ENCODE assay signal across 8 cellular contexts in genomic region chr1:28370220-28371010, GRCh38. TPM values are rescaled to one million over a fixed set of nuclear protein-coding genes. Genes with fewer than 3 reads are reported as not detected.
A peak's percentile ranks its signal among the peaks of the same experiment; 100 is the strongest.
DNase-seq lines count a peak whose midpoint lies in the region; ATAC-seq lines count a peak whose summit lies in the region.

No MANE protein-coding gene starts in this region.

- POLR2A ChIA-PET in CD8-positive, alpha-beta memory T cell (lab: Charles Lee), result interaction anchor here (0.6 kb wide), 1 partner anchor 1573 kb away, joined by 5 read pairs; no protein-coding TSS in a partner anchor

- peak overlapping the region; percentile 82 for H3K27ac ChIP-seq in CD8-positive, alpha-beta memory T cell (ENCODE audit: low read depth, low read length)
- H3K27ac ChIP-seq in aorta (ENCODE audit: low read depth in 1 of 2, low read length in 2 of 2), result peak overlapping the region in 1 of 2 donors; percentile 81

- no peaks in the 10 kb centered on the region for H3K36me3 ChIP-seq in CD8-positive, alpha-beta memory T cell (ENCODE audit: insufficient read depth, low read length)
- H3K36me3 ChIP-seq in aorta (ENCODE audit: control insufficient read depth in 1 of 2, insufficient read depth in 2 of 2, low read length in 1 of 2), result no peaks in the 10 kb centered on the region

- peaks cover 39 to 50% (median 41%) of the 10 kb centered on the region in 3 donors for H3K4me1 Mint-ChIP-seq in CD8-positive, alpha-beta memory T cell
- peaks cover 10 to 36% (median 33%) of the 10 kb centered on the region in 3 donors for H3K4me1 Mint-ChIP-seq in naive B cell

- WGBS in aorta, 2 donors, result 26 to 28% methylated on average over 32 of the region's 32 CpGs

- H3K27me3 Mint-ChIP-seq in CD8-positive, alpha-beta memory T cell, result no peaks in the 10 kb centered on the region
- no peaks in the 10 kb centered on the region for H3K27me3 Mint-ChIP-seq in naive B cell

- no peaks in the 10 kb centered on the region for H3K27me3 ChIP-seq in CD8-positive, alpha-beta memory T cell (ENCODE audit: insufficient read depth, low read length, poor library complexity, severe bottlenecking)
- H3K27me3 ChIP-seq in aorta (ENCODE audit: control insufficient read depth in 1 of 2, insufficient read depth in 2 of 2, low read length in 1 of 2), result no peaks in the 10 kb centered on the region

- peak in 1 of 5 donors; percentile 6 for DNase-seq in CD8-positive, alpha-beta memory T cell
- DNase-seq in M059J (ENCODE audit: low read depth) (peak; percentile 55), fibroblast of gingiva (ENCODE audit: low read depth) (peak; percentile 23), naive B cell (peak; percentile 25), aorta (no peak), NCI-H510A (lab: John Stamatoyannopoulos, UW) (no peak)
- DNase-seq in activated CD4-positive, alpha-beta T cell treated with anti-CD3 and anti-CD28 coated beads, Interleukin-2, amount 50 U/mL, for 48 hours, result peak; percentile 24 to 39

- peak overlapping the region; percentile 88 to 97 (median 95) for H3K4me3 Mint-ChIP-seq in CD8-positive, alpha-beta memory T cell
- H3K4me3 Mint-ChIP-seq in naive B cell, result peak overlapping the region; percentile 92 to 99 (median 97)

- no peaks in the 10 kb centered on the region for H3K9me3 Mint-ChIP-seq in CD8-positive, alpha-beta memory T cell
- H3K9me3 Mint-ChIP-seq in naive B cell, result no peaks in the 10 kb centered on the region

- H3K27ac Mint-ChIP-seq in CD8-positive, alpha-beta memory T cell, result peak overlapping the region; percentile 54 to 95 (median 90)
- peak overlapping the region; percentile 88 to 96 (median 89) for H3K27ac Mint-ChIP-seq in naive B cell

- H3K4me1 ChIP-seq in CD8-positive, alpha-beta memory T cell (ENCODE audit: insufficient read depth, low read length), result peaks cover 18% of the 10 kb centered on the region
- peaks cover 3 to 4% of the 10 kb centered on the region in 2 donors for H3K4me1 ChIP-seq in aorta (ENCODE audit: control insufficient read depth in 1 of 2, insufficient read depth in 2 of 2, low read length in 2 of 2)

- intact Hi-C loops in aorta (cut with DNase I), result no loop called here

- ATAC-seq in GM19372 (IDR thresholded peaks at IDR 0.05; ENCODE audit: low read depth, unreplicated experiment), result peak; percentile 6
- ATAC-seq in naive B cell (ENCODE audit: low read depth in 2 of 2), result peak; percentile 51 to 52
- ATAC-seq in aorta (ENCODE audit: low FRiP score), result peak; percentile 57

- no peaks in the 10 kb centered on the region for H3K9me3 ChIP-seq in CD8-positive, alpha-beta memory T cell (ENCODE audit: low read length)
- no peaks in the 10 kb centered on the region for H3K9me3 ChIP-seq in aorta (ENCODE audit: control insufficient read depth, low read length)

- CTCF ChIA-PET in CD8-positive, alpha-beta memory T cell (lab: Charles Lee), result interaction anchor here (0.6 to 1.4 kb wide), 4 partner anchors 39 to 366 kb away, joined by 3 read pairs; partner anchors contain the start of gene YTHDF2

- peak overlapping the region; percentile 73 for H3K4me3 ChIP-seq in CD8-positive, alpha-beta memory T cell (ENCODE audit: low read length)
- peak overlapping the region; percentile 62 to 77 for H3K4me3 ChIP-seq in aorta (ENCODE audit: low read length in 2 of 2)

- H3K36me3 Mint-ChIP-seq in CD8-positive, alpha-beta memory T cell, result peaks cover 0 to 17% (median 0%) of the 10 kb centered on the region in 3 donors
- H3K36me3 Mint-ChIP-seq in naive B cell, result no peaks in the 10 kb centered on the region

RNA-seq across cellular contexts. Expression of gene PHACTR4, which starts 0.9 kb away (rescaled TPM):
- 10 to 100 TPM; 23.2 to 24.1 TPM for total RNA-seq in CD8-positive, alpha-beta memory T cell
- 24.4 TPM for polyA plus RNA-seq in CD8-positive, alpha-beta memory T cell
- 17.8 and 31.1 TPM in 2 replicates for total RNA-seq in M059J (2014; rRNA removed; shearing (Covaris generic))
- polyA plus RNA-seq in naive B cell (ENCODE audit: low read depth in 6 of 6) (10 to 100 TPM in 1 of 6 donors, 1 to 10 TPM in 4, not detected in 1; 6.9 to 23.0 (median 9.5) TPM), aorta (10 to 100 TPM; 11.3 to 20.1 TPM)
- 10 to 100 TPM; 32.4 to 38.9 TPM for total RNA-seq in aorta

RNA-seq across cellular contexts. Expression of gene MED18, which starts 41.6 kb away (rescaled TPM):
- total RNA-seq in CD8-positive, alpha-beta memory T cell, result 10 to 100 TPM; 18.6 to 19.4 TPM
- polyA plus RNA-seq in CD8-positive, alpha-beta memory T cell, result 11.7 TPM
- total RNA-seq in M059J (2014; rRNA removed; shearing (Covaris generic)), result 13.2 and 15.5 TPM in 2 replicates
- polyA plus RNA-seq in naive B cell (ENCODE audit: low read depth in 6 of 6), result 10 to 100 TPM in 1 of 6 donors, 1 to 10 TPM in 4, not detected in 1; 4.5 to 16.6 (median 6.7) TPM
- 10 to 100 TPM in 1 of 2 donors, 1 to 10 TPM in 1; 9.4 to 11.5 TPM for total RNA-seq in aorta
- 10 to 100 TPM in 1 of 2 donors, 1 to 10 TPM in 1; 8.0 to 21.3 TPM for polyA plus RNA-seq in aorta

Comparison
In these comparisons a context has a peak if more than half of its experiments do, and no peak if none do; other contexts are left out.
1. DNase-seq: peak in M059J (single experiment), activated CD4-positive, alpha-beta T cell treated with anti-CD3 and anti-CD28 coated beads, Interleukin-2, amount 50 U/mL, for 48 hours (2 of 2), fibroblast of gingiva (single experiment) and naive B cell (single experiment); none in aorta (0 of 2) and NCI-H510A (single experiment).
2. ATAC-seq: peak in every context shown above with its lines; median percentile 57 in aorta; 52 in naive B cell; 6 in GM19372.